Comparison of ENCODE assay signal across 11 cellular contexts in genomic region chr6:144353871-144354314, GRCh38.
DNase-seq lines count a peak whose midpoint lies in the region; ATAC-seq and TF ChIP-seq lines count a peak whose summit lies in the region.
"Had no signal": no experiment of that assay in that cellular context is flagged by ENCODE, and none has a peak within 500 bp of the region (broad histone marks: within the 10 kb centered on the region; RNA-seq: fewer than 3 reads in every experiment).

No MANE protein-coding gene starts in this region.

- H3K27me3 Mint-ChIP-seq in activated naive CD8-positive, alpha-beta T cell treated with anti-CD3 and anti-CD28 coated beads, Interleukin-2, amount 50 U/mL, for 24 hours: no peaks in the 10 kb centered on the region
- H3K27me3 Mint-ChIP-seq in stimulated activated naive B cell treated with anti-CD40 and anti-IgM and Interleukin-4, amounts not matched to agents 10 μg/mL and 1 μg/mL and 100 μg/mL, for 72 hours: no peaks in the 10 kb centered on the region

- H3K27ac Mint-ChIP-seq in activated naive CD8-positive, alpha-beta T cell treated with anti-CD3 and anti-CD28 coated beads, Interleukin-2, amount 50 U/mL, for 24 hours: peak overlapping the region; percentile 80
- H3K27ac Mint-ChIP-seq in stimulated activated naive B cell treated with anti-CD40 and anti-IgM and Interleukin-4, amounts not matched to agents 10 μg/mL and 1 μg/mL and 100 μg/mL, for 72 hours: no peak overlapping the region

- ATAC-seq in GM19395 (IDR thresholded peaks at IDR 0.05; ENCODE audit: unreplicated experiment): peak; percentile 78
- ATAC-seq in HG03097 (IDR thresholded peaks at IDR 0.05; ENCODE audit: low FRiP score, unreplicated experiment): peak; percentile 44
- ATAC-seq in activated naive CD8-positive, alpha-beta T cell treated with anti-CD3 and anti-CD28 coated beads, Interleukin-2, amount 50 U/mL, for 24 hours: peak; percentile 70
- ATAC-seq in stimulated activated naive B cell treated with anti-CD40 and anti-IgM and Interleukin-4, amounts not matched to agents 10 μg/mL and 1 μg/mL and 100 μg/mL, for 72 hours (replicated peaks): no peak
- ATAC-seq: gastroesophageal sphincter had no signal

- H3K4me3 Mint-ChIP-seq in activated naive CD8-positive, alpha-beta T cell treated with anti-CD3 and anti-CD28 coated beads, Interleukin-2, amount 50 U/mL, for 24 hours: peak overlapping the region; percentile 61
- no peak overlapping the region for H3K4me3 Mint-ChIP-seq in stimulated activated naive B cell treated with anti-CD40 and anti-IgM and Interleukin-4, amounts not matched to agents 10 μg/mL and 1 μg/mL and 100 μg/mL, for 72 hours

- no peaks in the 10 kb centered on the region for H3K36me3 Mint-ChIP-seq in activated naive CD8-positive, alpha-beta T cell treated with anti-CD3 and anti-CD28 coated beads, Interleukin-2, amount 50 U/mL, for 24 hours (ENCODE audit: low read depth)
- H3K36me3 Mint-ChIP-seq in stimulated activated naive B cell treated with anti-CD40 and anti-IgM and Interleukin-4, amounts not matched to agents 10 μg/mL and 1 μg/mL and 100 μg/mL, for 72 hours: peaks cover 1 to 8% of the 10 kb centered on the region in 2 donors

- no peak overlapping the region for H3K4me3 ChIP-seq in GM12865 (ENCODE audit: low read depth, low read length)
- H3K4me3 ChIP-seq: gastroesophageal sphincter, ovary, SJSA1 had no signal

- TF ChIP-seq CTCF in GM12865 (IDR thresholded peaks at IDR 0.05; ENCODE audit: insufficient read depth, low read depth, low read length, missing control alignments): no peak

- H3K9me3 Mint-ChIP-seq in activated naive CD8-positive, alpha-beta T cell treated with anti-CD3 and anti-CD28 coated beads, Interleukin-2, amount 50 U/mL, for 24 hours: no peaks in the 10 kb centered on the region
- H3K9me3 Mint-ChIP-seq in stimulated activated naive B cell treated with anti-CD40 and anti-IgM and Interleukin-4, amounts not matched to agents 10 μg/mL and 1 μg/mL and 100 μg/mL, for 72 hours: no peaks in the 10 kb centered on the region

- H3K4me1 Mint-ChIP-seq in activated naive CD8-positive, alpha-beta T cell treated with anti-CD3 and anti-CD28 coated beads, Interleukin-2, amount 50 U/mL, for 24 hours: peaks cover 83% of the 10 kb centered on the region
- H3K4me1 Mint-ChIP-seq in stimulated activated naive B cell treated with anti-CD40 and anti-IgM and Interleukin-4, amounts not matched to agents 10 μg/mL and 1 μg/mL and 100 μg/mL, for 72 hours: peaks cover 45 to 68% of the 10 kb centered on the region in 2 donors

- DNase-seq in GM12865 (ENCODE audit: low read depth) (peak; percentile 84), NCI-H345 (lab: John Stamatoyannopoulos, UW) (no peak), NCI-H2196 treated with DMSO at 0.1 percent for 48 hours (lab: John Stamatoyannopoulos, UW; ENCODE audit: unreplicated experiment) (no peak), GM03348 (ENCODE audit: low spot score) (no peak)
- no peak for DNase-seq in activated naive CD8-positive, alpha-beta T cell treated with anti-CD3 and anti-CD28 coated beads, Interleukin-2, amount 50 U/mL, for 24 hours
- no peak for DNase-seq in stimulated activated naive B cell treated with anti-CD40 and anti-IgM and Interleukin-4, amounts not matched to agents 10 μg/mL and 1 μg/mL and 100 μg/mL, for 72 hours
- DNase-seq: ovary had no signal

Comparison
In these comparisons a context has a peak if more than half of its experiments do, and no peak if none do; other contexts are left out.
1. ATAC-seq: peak in GM19395 (single experiment), HG03097 (single experiment) and activated naive CD8-positive, alpha-beta T cell treated with anti-CD3 and anti-CD28 coated beads, Interleukin-2, amount 50 U/mL, for 24 hours (single experiment); none in stimulated activated naive B cell treated with anti-CD40 and anti-IgM and Interleukin-4, amounts not matched to agents 10 μg/mL and 1 μg/mL and 100 μg/mL, for 72 hours (0 of 2).